10 cellular contexts compared by ENCODE assay signal in the genomic region with DNA sequence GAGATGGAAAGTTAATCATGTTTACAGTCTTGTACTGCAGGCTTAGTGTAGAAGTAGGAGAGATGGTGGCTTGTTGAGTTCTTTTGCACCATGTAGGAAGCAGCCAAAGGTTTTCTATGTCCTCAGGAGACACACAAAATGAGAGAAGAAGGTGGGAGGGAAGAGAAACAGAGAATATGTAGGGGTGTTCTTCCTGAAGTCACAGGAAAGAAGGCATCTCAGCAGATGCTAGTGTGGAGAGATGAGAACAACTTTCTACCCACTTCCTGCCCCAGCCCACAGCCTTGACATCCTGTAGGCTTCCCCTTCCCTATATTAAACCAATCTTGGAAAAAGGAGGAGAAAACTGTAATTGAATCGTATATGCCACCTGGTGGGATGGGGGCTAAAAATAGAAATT.
A peak's percentile ranks its signal among the peaks of the same experiment; 100 is the strongest.
DNase-seq lines count a peak whose midpoint lies in the region; ATAC-seq and TF ChIP-seq lines count a peak whose summit lies in the region.
"Had no signal": no experiment of that assay in that cellular context is flagged by ENCODE, and none has a peak within 500 bp of the region (broad histone marks: within the 10 kb centered on the region; RNA-seq: fewer than 3 reads in every experiment).

No MANE protein-coding gene starts in this region.

- ATAC-seq in GM18499 (IDR thresholded peaks at IDR 0.05; ENCODE audit: insufficient read depth, unreplicated experiment) (peak; percentile 47), GM19463 (IDR thresholded peaks at IDR 0.05; ENCODE audit: unreplicated experiment) (peak; percentile 52), HG03095 (IDR thresholded peaks at IDR 0.05; ENCODE audit: unreplicated experiment) (peak; percentile 63), GM19023 (IDR thresholded peaks at IDR 0.05; ENCODE audit: unreplicated experiment) (no peak)
- peak; percentile 70 for ATAC-seq in activated naive CD8-positive, alpha-beta T cell treated with anti-CD3 and anti-CD28 coated beads, Interleukin-2, amount 10 ng/mL, durations not matched to agents 7 days and 5 days (ENCODE audit: low read depth)
- ATAC-seq: heart left ventricle had no signal

- POLR2A ChIA-PET in activated naive CD8-positive, alpha-beta T cell treated with anti-CD3 and anti-CD28 coated beads, Interleukin-2, amount 10 ng/mL, durations not matched to agents 7 days and 5 days (lab: Charles Lee): interaction anchor here (0.5 kb wide), 1 partner anchor 96 kb away, joined by 3 read pairs; no protein-coding TSS in a partner anchor

- peak overlapping the region; percentile 71 for H3K27ac Mint-ChIP-seq in activated naive CD8-positive, alpha-beta T cell treated with anti-CD3 and anti-CD28 coated beads, Interleukin-2, amount 10 ng/mL, durations not matched to agents 7 days and 5 days

- no peak overlapping the region for H3K4me3 ChIP-seq in coronary artery
- H3K4me3 ChIP-seq: heart left ventricle had no signal

- H3K4me1 Mint-ChIP-seq in activated naive CD8-positive, alpha-beta T cell treated with anti-CD3 and anti-CD28 coated beads, Interleukin-2, amount 10 ng/mL, durations not matched to agents 7 days and 5 days: peaks cover 27% of the 10 kb centered on the region

- DNase-seq in activated naive CD8-positive, alpha-beta T cell treated with anti-CD3 and anti-CD28 coated beads, Interleukin-2, amount 10 ng/mL, durations not matched to agents 7 days and 5 days: no peak
- no peak for DNase-seq in coronary artery (ENCODE audit: low spot score)
- DNase-seq in HK-2 (ENCODE audit: unreplicated experiment): no peak
- DNase-seq: heart left ventricle, IMR-90, WERI-Rb-1 had no signal

- peaks cover 2% of the 10 kb centered on the region for H3K36me3 Mint-ChIP-seq in activated naive CD8-positive, alpha-beta T cell treated with anti-CD3 and anti-CD28 coated beads, Interleukin-2, amount 10 ng/mL, durations not matched to agents 7 days and 5 days

- no peak for TF ChIP-seq CTCF in coronary artery (IDR thresholded peaks at IDR 0.05)

- H3K4me3 Mint-ChIP-seq in activated naive CD8-positive, alpha-beta T cell treated with anti-CD3 and anti-CD28 coated beads, Interleukin-2, amount 10 ng/mL, durations not matched to agents 7 days and 5 days: peak overlapping the region; percentile 53

- peaks cover 4% of the 10 kb centered on the region for H3K27me3 Mint-ChIP-seq in activated naive CD8-positive, alpha-beta T cell treated with anti-CD3 and anti-CD28 coated beads, Interleukin-2, amount 10 ng/mL, durations not matched to agents 7 days and 5 days

- no peaks in the 10 kb centered on the region for H3K9me3 Mint-ChIP-seq in activated naive CD8-positive, alpha-beta T cell treated with anti-CD3 and anti-CD28 coated beads, Interleukin-2, amount 10 ng/mL, durations not matched to agents 7 days and 5 days

- H3K27ac ChIP-seq in coronary artery: no peak overlapping the region
- H3K27ac ChIP-seq: heart left ventricle, WERI-Rb-1 had no signal
